37 cellular contexts compared by ENCODE assay signal in the genomic region with DNA sequence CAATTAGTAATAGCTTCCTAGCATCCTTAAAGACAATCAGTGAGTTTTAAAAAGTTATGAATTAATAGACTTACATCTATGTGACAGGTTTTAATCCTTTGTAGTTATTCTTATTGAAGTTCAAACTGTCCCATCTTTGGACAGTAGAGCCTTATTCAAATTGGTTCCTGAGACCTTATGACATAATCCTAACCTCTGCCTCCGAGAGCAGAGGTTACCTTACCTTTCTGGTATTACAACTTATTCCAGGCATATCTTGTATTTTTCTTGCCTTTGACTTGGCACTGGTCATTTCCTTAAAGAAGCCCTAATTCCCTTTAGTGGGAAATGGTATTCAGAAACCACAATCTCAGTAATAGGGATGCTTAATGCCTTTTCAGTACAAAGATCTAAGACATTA. TPM values are rescaled to one million over a fixed set of nuclear protein-coding genes. Genes with fewer than 3 reads are reported as not detected.
"Had no signal": no experiment of that assay in that cellular context is flagged by ENCODE, and none has a peak within 500 bp of the region (broad histone marks: within the 10 kb centered on the region; RNA-seq: fewer than 3 reads in every experiment).

No MANE protein-coding gene starts in this region.

- H3K4me3 ChIP-seq: adrenal gland, body of pancreas, cardiac muscle cell had no signal

- DNase-seq: activated B cell treated with CpG ODN at 0.5 μM for 24 hours; activated CD4-positive, alpha-beta memory T cell treated with anti-CD3 and anti-CD28 coated beads for 36 hours; activated CD4-positive, alpha-beta T cell treated with anti-CD3 and anti-CD28 coated beads for 4 hours; activated CD4-positive, alpha-beta T cell treated with anti-CD3 and anti-CD28 coated beads, Interleukin-2, amount 10 ng/mL, durations not matched to agents 24 days and 14 days; activated CD4-positive, alpha-beta T cell treated with anti-CD3 and anti-CD28 coated beads, Interleukin-2, amount 50 U/mL, for 1 hour; activated CD4-positive, alpha-beta T cell treated with anti-CD3 and anti-CD28 coated beads, Interleukin-2, amount 50 U/mL, for 4 hours; activated CD4-positive, CD25-positive, alpha-beta regulatory T cell treated with anti-CD3 and anti-CD28 coated beads, Interleukin-2, amount 50 U/mL, for 72 hours; activated CD8-positive, alpha-beta memory T cell treated with anti-CD3 and anti-CD28 coated beads, Interleukin-2, amount 50 U/mL, for 4 hours; activated CD8-positive, alpha-beta T cell treated with anti-CD3 and anti-CD28 coated beads for 36 hours; activated effector memory CD4-positive, alpha-beta T cell treated with anti-CD3 and anti-CD28 coated beads, Interleukin-2, amount 50 U/mL, for 16 hours; activated gamma-delta T cell treated with Interleukin-2 at 50 U/mL for 16 hours; activated naive CD4-positive, alpha-beta T cell; activated naive CD4-positive, alpha-beta T cell treated with anti-CD3 and anti-CD28 coated beads for 36 hours; activated naive CD4-positive, alpha-beta T cell treated with anti-CD3 and anti-CD28 coated beads, Interleukin-2, amount 50 U/mL, for 16 hours; activated naive CD8-positive, alpha-beta T cell treated with anti-CD3 and anti-CD28 coated beads for 36 hours; activated T-cell treated with anti-CD3 and anti-CD28 coated beads for 4 hours; activated T-cell treated with anti-CD3 and anti-CD28 coated beads, Interleukin-2, amount 50 U/mL, for 1 hour; activated T-cell treated with anti-CD3 and anti-CD28 coated beads, Interleukin-2, amount 50 U/mL, for 4 hours; activated T-cell treated with anti-CD3 and anti-CD28 coated beads, Interleukin-2, amount 50 U/mL, for 72 hours; adrenal gland; amniotic stem cell; aorta; body of pancreas; brain microvascular endothelial cell; caudate nucleus; cerebellar nuclear complex; T-helper 2 cell; T-helper 9 cell had no signal

- H3K36me3 ChIP-seq: adrenal gland, brain microvascular endothelial cell, cardiac muscle cell had no signal

- H3K27me3 ChIP-seq: adrenal gland, body of pancreas, brain microvascular endothelial cell, cardiac muscle cell had no signal

- H3K27ac ChIP-seq: adrenal gland, body of pancreas, brain microvascular endothelial cell, cardiac muscle cell, VCaP had no signal

- ATAC-seq: activated CD8-positive, alpha-beta T cell treated with anti-CD3 and anti-CD28 coated beads for 36 hours; activated naive CD4-positive, alpha-beta T cell treated with anti-CD3 and anti-CD28 coated beads, Interleukin-2, amount 50 U/mL, for 72 hours; activated T-cell treated with anti-CD3 and anti-CD28 coated beads, Interleukin-2, amount 50 U/mL, for 4 hours; activated T-cell treated with anti-CD3 and anti-CD28 coated beads, Interleukin-2, amount 50 U/mL, for 72 hours; activated T-helper 17 cell treated with anti-CD3 and anti-CD28 coated beads, Interleukin-2, amount 50 U/mL, for 72 hours; body of pancreas had no signal

- H3K9me3 ChIP-seq: adrenal gland, body of pancreas had no signal

- FAIRE-seq: astrocyte, bronchial epithelial cell had no signal

RNA-seq across cellular contexts. Expression of gene COX8C, which starts 35.9 kb away (rescaled TPM):
- total RNA-seq: activated B cell treated with CpG ODN at 0.5 μM for 24 hours; activated CD4-positive, alpha-beta memory T cell treated with anti-CD3 and anti-CD28 coated beads for 36 hours; activated CD4-positive, alpha-beta T cell treated with anti-CD3 and anti-CD28 coated beads, Interleukin-2, amount 10 ng/mL, durations not matched to agents 24 days and 14 days; activated CD8-positive, alpha-beta memory T cell treated with anti-CD3 and anti-CD28 coated beads for 36 hours; activated CD8-positive, alpha-beta T cell treated with anti-CD3 and anti-CD28 coated beads for 36 hours; activated naive CD4-positive, alpha-beta T cell treated with anti-CD3 and anti-CD28 coated beads, Interleukin-2, amount 50 U/mL, for 72 hours; activated naive CD8-positive, alpha-beta T cell treated with anti-CD3 and anti-CD28 coated beads for 36 hours; activated T-cell treated with anti-CD3 and anti-CD28 coated beads, Interleukin-2, amount 50 U/mL, for 4 hours; activated T-helper 1 cell treated with anti-CD3 and anti-CD28 coated beads, Interleukin-12 subunit alpha, Interleukin-12 subunit beta, Interleukin-2, Interleukin-4 antibody, amounts not matched to agents 30 ng/mL and 10 ng/mL and 1 ng/mL, durations not matched to agents 14 hours and 24 hours and 36 hours; activated T-helper 17 cell treated with anti-CD3 and anti-CD28 coated beads, Interleukin-2, amount 50 U/mL, for 72 hours; adrenal gland; aorta; astrocyte; body of pancreas; bronchial epithelial cell; cardiac muscle cell; chondrocyte had no signal
- polyA plus RNA-seq: adrenal gland, aorta had no signal
